ENCODE assay signal across 1 cellular context in genomic region chr18:31616586-31616985, GRCh38.
TF ChIP-seq lines count a peak whose summit lies in the region.

No MANE protein-coding gene starts in this region.

TF ChIP-seq in WTC11, 78 proteins besides CTCF, POLR2A, EP300 and RAD21:
- no peak for TF ChIP-seq HMGXB4 (CRISPR knock-in tag; IDR thresholded peaks at IDR 0.05)
- TF ChIP-seq CDX4 (CRISPR knock-in tag; IDR thresholded peaks at IDR 0.05; ENCODE audit: borderline replicate concordance), result no peak
- no peak for TF ChIP-seq PREB (CRISPR knock-in tag; IDR thresholded peaks at IDR 0.05; ENCODE audit: borderline replicate concordance)
- TF ChIP-seq MAX (CRISPR knock-in tag; IDR thresholded peaks at IDR 0.05), result no peak
- TF ChIP-seq E2F1 (CRISPR knock-in tag; IDR thresholded peaks at IDR 0.05), result no peak
- TF ChIP-seq IRF1 (CRISPR knock-in tag; IDR thresholded peaks at IDR 0.05), result no peak
- no peak for TF ChIP-seq ZBTB43 (CRISPR knock-in tag; IDR thresholded peaks at IDR 0.05)
- TF ChIP-seq KAT7 (CRISPR knock-in tag; IDR thresholded peaks at IDR 0.05; ENCODE audit: borderline replicate concordance), result no peak
- TF ChIP-seq CREM (CRISPR knock-in tag; IDR thresholded peaks at IDR 0.05), result no peak
